Comparison of ENCODE assay signal across 8 cellular contexts in genomic region chr22:49767355-49768062, GRCh38.
DNase-seq lines count a peak whose midpoint lies in the region; ATAC-seq, FAIRE-seq and TF ChIP-seq lines count a peak whose summit lies in the region.

No MANE protein-coding gene starts in this region.

- H3K4me1 Mint-ChIP-seq in CD4-positive, alpha-beta memory T cell, result peaks cover 0 to 7% (median 2%) of the 10 kb centered on the region in 4 donors

- no peaks in the 10 kb centered on the region for H3K36me3 ChIP-seq in CD4-positive, alpha-beta memory T cell (ENCODE audit: insufficient read depth, low read length)
- 0 out of 2 replicates have a peak, but pooled peaks cover 4% of the 10 kb centered on the region for H3K36me3 ChIP-seq in OCI-LY1 (ENCODE audit: insufficient read depth, low read length)
- peaks cover 4% of the 10 kb centered on the region for H3K36me3 ChIP-seq in adipocyte (ENCODE audit: control insufficient read depth, insufficient read depth, low read length, severe bottlenecking)
- peaks cover 5% of the 10 kb centered on the region for H3K36me3 ChIP-seq in suprapubic skin

- H3K27ac Mint-ChIP-seq in CD4-positive, alpha-beta memory T cell, result peak overlapping the region; percentile 6 to 88 (median 45)

- no peaks in the 10 kb centered on the region for H3K9me2 ChIP-seq in OCI-LY1 (ENCODE audit: low read depth, low read length)

- POLR2A ChIA-PET in CD4-positive, alpha-beta memory T cell (lab: Charles Lee; ENCODE audit: partially characterized antibody), result interaction anchor here (0.6 to 1.7 kb wide), 11 partner anchors 22 to 423 kb away, joined by 3 to 10 read pairs (median 3); partner anchors contain the start of gene PIM3

- no peaks in the 10 kb centered on the region for H3K4me1 ChIP-seq in CD4-positive, alpha-beta memory T cell (ENCODE audit: insufficient read depth, low read length)
- no peaks in the 10 kb centered on the region for H3K4me1 ChIP-seq in OCI-LY1 (ENCODE audit: insufficient read depth, low read length, severe bottlenecking)
- H3K4me1 ChIP-seq in adipocyte (ENCODE audit: control insufficient read depth, insufficient read depth, low read length), result peaks cover 6% of the 10 kb centered on the region
- H3K4me1 ChIP-seq in suprapubic skin, result no peaks in the 10 kb centered on the region

- no peak overlapping the region for H3K4me2 ChIP-seq in OCI-LY1 (ENCODE audit: low read length)

- WGBS in suprapubic skin, result 34% methylated on average over 5 of the region's 5 CpGs

- peak overlapping the region in 1 of 8 donors; percentile 12 for H3K4me3 Mint-ChIP-seq in CD4-positive, alpha-beta memory T cell

- no peaks in the 10 kb centered on the region for H3F3A ChIP-seq in OCI-LY1 (ENCODE audit: insufficient read depth, low read length)

- H4K20me1 ChIP-seq in OCI-LY1 (ENCODE audit: insufficient read depth, low read length), result no peaks in the 10 kb centered on the region

- intact Hi-C loops in CD4-positive, alpha-beta memory T cell (cut with micrococcal nuclease), result loop anchor here (1.0 to 10.0 kb wide), 7 partner anchors 40 to 443 kb away; no protein-coding TSS in a partner anchor

- TF ChIP-seq POLR2A in suprapubic skin (IDR thresholded peaks at IDR 0.05), result no peak

- peaks cover 0 to 12% (median 10%) of the 10 kb centered on the region in 8 donors for H3K9me3 Mint-ChIP-seq in CD4-positive, alpha-beta memory T cell

- H3K27ac ChIP-seq in CD4-positive, alpha-beta memory T cell (ENCODE audit: low read depth, low read length), result no peak overlapping the region
- H3K27ac ChIP-seq in OCI-LY1 (ENCODE audit: low read depth, low read length, poor library complexity, severe bottlenecking), result no peak overlapping the region
- no peak overlapping the region for H3K27ac ChIP-seq in suprapubic skin

- no peaks in the 10 kb centered on the region for H3K27me3 ChIP-seq in CD4-positive, alpha-beta memory T cell (ENCODE audit: insufficient read depth, low read length)
- no peaks in the 10 kb centered on the region for H3K27me3 ChIP-seq in OCI-LY1 (ENCODE audit: insufficient read depth, low read length)
- H3K27me3 ChIP-seq in adipocyte (replicated peaks; ENCODE audit: control insufficient read depth, insufficient read depth, low read length), result no peaks in the 10 kb centered on the region
- no peaks in the 10 kb centered on the region for H3K27me3 ChIP-seq in suprapubic skin

- peaks cover 0 to 9% of the 10 kb centered on the region in 2 donors for H3K36me3 Mint-ChIP-seq in CD4-positive, alpha-beta memory T cell

- no peak overlapping the region for H2AFZ ChIP-seq in OCI-LY1 (ENCODE audit: low read length)

- TF ChIP-seq CTCF in OCI-LY1 (IDR thresholded peaks at IDR 0.05; ENCODE audit: low read length) (peak; percentile 94), suprapubic skin (IDR thresholded peaks at IDR 0.05) (peak; percentile 6 to 37)

- H3K9me3 ChIP-seq in CD4-positive, alpha-beta memory T cell (ENCODE audit: control insufficient read depth in 1 of 2, low read length in 2 of 2), result no peaks in the 10 kb centered on the region
- peaks cover 8% of the 10 kb centered on the region; the same call in 1 of the 2 replicates for H3K9me3 ChIP-seq in OCI-LY1 (ENCODE audit: low read length)
- peaks cover 12% of the 10 kb centered on the region for H3K9me3 ChIP-seq in adipocyte (ENCODE audit: control insufficient read depth, low read length)
- peaks cover 9% of the 10 kb centered on the region for H3K9me3 ChIP-seq in suprapubic skin

- DNase-seq in CD4-positive, alpha-beta memory T cell, result peak; percentile 48 to 58 (median 54)
- DNase-seq in GM19239 (ENCODE audit: insufficient read length, low spot score), result no peak
- DNase-seq in adipocyte (ENCODE audit: low read depth), result peak; percentile 38
- peak; percentile 75 for DNase-seq in iPS-NIHi7 (ENCODE audit: extremely low spot score)
- peak in 1 of 2 donors; percentile 54 for DNase-seq in suprapubic skin (ENCODE audit: low spot score in 2 of 2)
- DNase-seq in cortex of kidney (lab: John Stamatoyannopoulos, UW), result no peak

- H3K27me3 Mint-ChIP-seq in CD4-positive, alpha-beta memory T cell, result no peaks in the 10 kb centered on the region

- no peaks in the 10 kb centered on the region for H3K79me2 ChIP-seq in OCI-LY1 (ENCODE audit: insufficient read depth, low read length)

- peak; percentile 83 for FAIRE-seq in GM19239 (lab: Jason Lieb, UNC)

- no peak overlapping the region for H3K9ac ChIP-seq in OCI-LY1 (ENCODE audit: low read length)
- no peak overlapping the region for H3K9ac ChIP-seq in adipocyte (ENCODE audit: low read length)

- H3K4me3 ChIP-seq in CD4-positive, alpha-beta memory T cell (ENCODE audit: low read length in 2 of 2), result no peak overlapping the region
- H3K4me3 ChIP-seq in OCI-LY1 (ENCODE audit: low read depth, low read length, poor library complexity, severe bottlenecking) (no peak overlapping the region), adipocyte (ENCODE audit: low read length) (no peak overlapping the region), suprapubic skin (no peak overlapping the region)

- CTCF ChIA-PET in CD4-positive, alpha-beta memory T cell (lab: Charles Lee; ENCODE audit: partially characterized antibody), result interaction anchor here (0.6 to 4.6 kb wide), 23 partner anchors 9 to 448 kb away, joined by 3 to 58 read pairs (median 4); partner anchors contain the start of gene MLC1

- ATAC-seq in HG03108 (IDR thresholded peaks at IDR 0.05; ENCODE audit: unreplicated experiment), result no peak

- no peak for TF ChIP-seq EP300 in suprapubic skin (IDR thresholded peaks at IDR 0.05)

Comparison
In these comparisons a context has a peak if more than half of its experiments do, and no peak if none do; other contexts are left out.
1. DNase-seq: peak in CD4-positive, alpha-beta memory T cell (5 of 5), adipocyte (single experiment) and iPS-NIHi7 (single experiment); none in GM19239 (single experiment) and cortex of kidney (single experiment).